ENCODE assay signal across 1 cellular context in genomic region chr19:40750285-40751064, GRCh38.
TF ChIP-seq lines count a peak whose summit lies in the region.

TSS of gene ACTMAP (minus strand) at chr19:40750477. CDS start at chr19:40749803, 674 bp downstream.

TF ChIP-seq in SK-N-SH treated with all-trans-retinoic acid at 6 μM for 48 hours, 23 proteins besides CTCF, POLR2A, EP300 and RAD21 (continued from another document):
- TF ChIP-seq TSHZ2 (CRISPR knock-in tag; IDR thresholded peaks at IDR 0.05) (no peak; the same call in 1 of the 2 replicates), TCF4 (CRISPR knock-in tag; IDR thresholded peaks at IDR 0.05; ENCODE audit: borderline replicate concordance) (no peak)
